Comparison of ENCODE assay signal across 16 cellular contexts in genomic region chr6:35724471-35724870, GRCh38. TPM values are rescaled to one million over a fixed set of nuclear protein-coding genes. Genes with fewer than 3 reads are reported as not detected.
DNase-seq lines count a peak whose midpoint lies in the region; ATAC-seq and TF ChIP-seq lines count a peak whose summit lies in the region.
"Had no signal": no experiment of that assay in that cellular context is flagged by ENCODE, and none has a peak within 500 bp of the region (broad histone marks: within the 10 kb centered on the region; RNA-seq: fewer than 3 reads in every experiment).

No MANE protein-coding gene starts in this region.

- intact Hi-C loops in body of pancreas (cut with DNase I) = no loop called here

- peak overlapping the region; percentile 97 for H3K27ac ChIP-seq in OCI-LY1 (ENCODE audit: low read depth, low read length, poor library complexity, severe bottlenecking)
- H3K27ac ChIP-seq in body of pancreas = peak overlapping the region; percentile 47 to 100 (median 99)
- H3K27ac ChIP-seq in mucosa of rectum (ENCODE audit: low read depth in 2 of 2, low read length in 2 of 2) = peak overlapping the region; percentile 100
- H3K27ac ChIP-seq in substantia nigra (ENCODE audit: low read depth, low read length, poor library complexity, severe bottlenecking) = peak overlapping the region; percentile 100
- H3K27ac ChIP-seq: KMS-11 had no signal

- H2AFZ ChIP-seq in OCI-LY1 (ENCODE audit: low read length) = no peak overlapping the region

- H3K9me3 ChIP-seq in OCI-LY1 (ENCODE audit: low read length) (no peaks in the 10 kb centered on the region), body of pancreas (no peaks in the 10 kb centered on the region), mucosa of rectum (ENCODE audit: control insufficient read depth in 2 of 2, low read length in 2 of 2) (no peaks in the 10 kb centered on the region)

- H3K4me1 ChIP-seq in OCI-LY1 (ENCODE audit: insufficient read depth, low read length, severe bottlenecking) (peaks cover 84% of the 10 kb centered on the region), body of pancreas (peaks cover 81% of the 10 kb centered on the region), mucosa of rectum (ENCODE audit: control insufficient read depth in 2 of 2, insufficient read depth in 2 of 2, low read length in 2 of 2) (peaks cover 70 to 73% of the 10 kb centered on the region in 2 donors)

- ATAC-seq in body of pancreas = no peak
- no peak for ATAC-seq in GM21723 (IDR thresholded peaks at IDR 0.05; ENCODE audit: unreplicated experiment)
- ATAC-seq in HG03432 (IDR thresholded peaks at IDR 0.05; ENCODE audit: unreplicated experiment) = no peak
- ATAC-seq: CD8-positive, alpha-beta T cell had no signal

- 64 to 65% methylated on average over 2 of the region's 2 CpGs for WGBS in body of pancreas, 2 donors

- H3K27me3 ChIP-seq in OCI-LY1 (ENCODE audit: insufficient read depth, low read length) (no peaks in the 10 kb centered on the region), body of pancreas (no peaks in the 10 kb centered on the region), mucosa of rectum (ENCODE audit: control insufficient read depth in 2 of 2, insufficient read depth in 2 of 2, low read length in 2 of 2) (no peaks in the 10 kb centered on the region)

- H4K20me1 ChIP-seq in OCI-LY1 (ENCODE audit: insufficient read depth, low read length) = no peaks in the 10 kb centered on the region

- no peak overlapping the region for H3K4me2 ChIP-seq in OCI-LY1 (ENCODE audit: low read length)
- H3K4me2 ChIP-seq: KMS-11 had no signal

- H3K79me2 ChIP-seq in OCI-LY1 (ENCODE audit: insufficient read depth, low read length) = no peaks in the 10 kb centered on the region

- H3K9me2 ChIP-seq in OCI-LY1 (ENCODE audit: low read depth, low read length) = no peaks in the 10 kb centered on the region

- TF ChIP-seq CTCF in OCI-LY1 (IDR thresholded peaks at IDR 0.05; ENCODE audit: low read length) (no peak), body of pancreas (IDR thresholded peaks at IDR 0.05) (no peak)

- H3K4me3 ChIP-seq in OCI-LY1 (ENCODE audit: low read depth, low read length, poor library complexity, severe bottlenecking) (no peak overlapping the region), body of pancreas (no peak overlapping the region), mucosa of rectum (ENCODE audit: low read length in 2 of 2) (no peak overlapping the region)

- H3K9ac ChIP-seq in OCI-LY1 (ENCODE audit: low read length) = no peak overlapping the region; the same call in 1 of the 2 replicates
- peak overlapping the region; percentile 60 to 98 for H3K9ac ChIP-seq in mucosa of rectum (ENCODE audit: low read depth in 1 of 2, low read length in 2 of 2)
- H3K9ac ChIP-seq: KMS-11 had no signal

- H3K36me3 ChIP-seq in OCI-LY1 (ENCODE audit: insufficient read depth, low read length) (no peaks in the 10 kb centered on the region), body of pancreas (replicated peaks in 1 of 2; ENCODE audit: insufficient read depth in 1 of 2, low read depth in 2 of 2) (no peaks in the 10 kb centered on the region), mucosa of rectum (ENCODE audit: control insufficient read depth in 2 of 2, insufficient read depth in 2 of 2, low read length in 2 of 2) (no peaks in the 10 kb centered on the region)

- H3F3A ChIP-seq in OCI-LY1 (ENCODE audit: insufficient read depth, low read length) = peaks cover 3% of the 10 kb centered on the region; the same call in 1 of the 2 replicates

- peak in 1 of 4 donors; percentile 14 for DNase-seq in body of pancreas
- DNase-seq in substantia nigra (lab: John Stamatoyannopoulos, UW) = no peak
- no peak for DNase-seq in NCI-H446 treated with DMSO at 0.1 percent for 48 hours (lab: John Stamatoyannopoulos, UW)
- no peak for DNase-seq in DMS114 treated with DMSO at 0.1 percent for 48 hours (lab: John Stamatoyannopoulos, UW; ENCODE audit: unreplicated experiment)
- DNase-seq: CD8-positive, alpha-beta T cell; central memory CD4-positive, alpha-beta T cell; NCI-H748 treated with DMSO at 0.1 percent for 48 hours; SHP77; stimulated activated CD4-positive, alpha-beta T cell treated with anti-CD3 and anti-CD28 coated beads, Interleukin-2, amount 100 ng/mL, for 24 hours had no signal

- no peak for TF ChIP-seq POLR2A in body of pancreas (IDR thresholded peaks at IDR 0.05)

RNA-seq across cellular contexts. Expression of gene ARMC12, which starts 12.4 kb away (rescaled TPM):
- under 1 TPM in 1 of 2 donors, not detected in 1; 0.26 TPM for total RNA-seq in body of pancreas

RNA-seq across cellular contexts. Expression of gene FKBP5, which starts 35.8 kb away (rescaled TPM):
- total RNA-seq in body of pancreas = 100 to 1,000 TPM; 133 to 138 TPM

RNA-seq across cellular contexts. Expression of gene CLPSL2, which starts 51.9 kb away (rescaled TPM):
- not detected for total RNA-seq in body of pancreas
- total RNA-seq: CD8-positive, alpha-beta T cell; epithelial cell of proximal tubule; lower leg skin had no signal

RNA-seq across cellular contexts. Expression of gene CLPSL1, which starts 56.3 kb away (rescaled TPM):
- total RNA-seq in body of pancreas = 10 to 100 TPM in 1 of 2 donors, 1 to 10 TPM in 1; 7.8 to 11.9 TPM
- total RNA-seq: CD8-positive, alpha-beta T cell; epithelial cell of proximal tubule; lower leg skin had no signal
